ENCODE assay signal across 15 cellular contexts in the genomic region with DNA sequence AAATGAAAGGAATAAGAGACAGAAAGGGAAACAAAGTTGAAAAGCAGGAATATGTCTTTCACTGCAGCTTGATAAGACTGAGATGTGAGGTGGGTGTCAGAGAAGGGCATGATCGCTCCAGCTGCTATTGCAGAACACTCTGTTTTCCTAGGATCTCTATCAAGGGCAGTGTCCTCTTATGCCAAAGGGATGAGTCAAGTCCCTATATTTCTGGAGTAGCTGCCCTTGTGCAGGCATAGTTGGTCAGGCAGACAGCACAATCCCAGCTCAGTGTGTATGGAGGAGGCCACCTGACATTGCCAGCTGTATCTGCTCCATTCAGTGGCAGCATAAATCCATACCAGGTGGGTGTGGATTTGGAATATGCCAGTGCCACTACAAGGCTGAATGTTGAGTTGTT.
A peak's percentile ranks its signal among the peaks of the same experiment; 100 is the strongest.
DNase-seq lines count a peak whose midpoint lies in the region; ATAC-seq and TF ChIP-seq lines count a peak whose summit lies in the region.
"Had no signal": no experiment of that assay in that cellular context is flagged by ENCODE, and none has a peak within 500 bp of the region (broad histone marks: within the 10 kb centered on the region; RNA-seq: fewer than 3 reads in every experiment).

No MANE protein-coding gene starts in this region.

- H3K9me2 ChIP-seq in GM23338 (ENCODE audit: insufficient read depth) = no peaks in the 10 kb centered on the region
- H3K9me2 ChIP-seq: SK-N-SH had no signal

- no peaks in the 10 kb centered on the region for H3K9me3 Mint-ChIP-seq in activated CD8-positive, alpha-beta memory T cell treated with anti-CD3 and anti-CD28 coated beads, Interleukin-2, amount 10 ng/mL, durations not matched to agents 7 days and 5 days (ENCODE audit: low read depth)
- H3K9me3 Mint-ChIP-seq in GM23338 = no peaks in the 10 kb centered on the region
- H3K9me3 Mint-ChIP-seq in activated naive CD8-positive, alpha-beta T cell (ENCODE audit: low read depth) = no peaks in the 10 kb centered on the region
- H3K9me3 Mint-ChIP-seq: neural crest cell had no signal

- H3K9me3 ChIP-seq in smooth muscle cell (replicated peaks; ENCODE audit: low read depth) = no peaks in the 10 kb centered on the region
- H3K9me3 ChIP-seq: SK-N-SH had no signal

- intact Hi-C loops in left colon (cut with DNase I, micrococcal nuclease) = no loop called here

- no peaks in the 10 kb centered on the region for H3F3A ChIP-seq in GM23338 (replicated peaks; ENCODE audit: low read depth)
- peaks cover 33% of the 10 kb centered on the region for H3F3A ChIP-seq in smooth muscle cell (ENCODE audit: low read depth)

- H3K27ac ChIP-seq in GM23338 (ENCODE audit: low read depth) (no peak overlapping the region), smooth muscle cell (ENCODE audit: low read depth) (peak overlapping the region; percentile 60)

- no peak for DNase-seq in activated CD8-positive, alpha-beta memory T cell treated with anti-CD3 and anti-CD28 coated beads, Interleukin-2, amount 10 ng/mL, durations not matched to agents 7 days and 5 days
- no peak for DNase-seq in activated CD8-positive, alpha-beta memory T cell treated with anti-CD3 and anti-CD28 coated beads, Interleukin-2, amount 50 U/mL, for 48 hours
- DNase-seq in GM23338 (ENCODE audit: low spot score) (no peak), smooth muscle cell (lab: John Stamatoyannopoulos, UW; ENCODE audit: unreplicated experiment) (no peak), activated gamma-delta T cell treated with Interleukin-2 at 50 U/mL for 16 hours (no peak), left colon (no peak)
- DNase-seq: activated CD4-positive, CD25-positive, alpha-beta regulatory T cell; HCEC 1CT; KBM-7; NCI-H1417; stimulated activated CD4-positive, alpha-beta T cell treated with anti-CD3 and anti-CD28 coated beads, Interleukin-4, amount 100 ng/mL, for 1 hour had no signal

- no peak overlapping the region for H3K9ac ChIP-seq in smooth muscle cell (ENCODE audit: low read depth)
- H3K9ac ChIP-seq: SK-N-SH had no signal

- no peaks in the 10 kb centered on the region for H3K79me2 ChIP-seq in GM23338 (replicated peaks; ENCODE audit: insufficient read depth)
- H3K79me2 ChIP-seq in smooth muscle cell (ENCODE audit: low read depth) = no peaks in the 10 kb centered on the region

- peak overlapping the region; percentile 87 for H3K4me3 Mint-ChIP-seq in activated CD8-positive, alpha-beta memory T cell treated with anti-CD3 and anti-CD28 coated beads, Interleukin-2, amount 10 ng/mL, durations not matched to agents 7 days and 5 days
- no peak overlapping the region for H3K4me3 Mint-ChIP-seq in GM23338
- peak overlapping the region; percentile 93 for H3K4me3 Mint-ChIP-seq in activated naive CD8-positive, alpha-beta T cell
- H3K4me3 Mint-ChIP-seq: neural crest cell had no signal

- no peak overlapping the region for H3K4me3 ChIP-seq in GM23338
- H3K4me3 ChIP-seq in smooth muscle cell = no peak overlapping the region

- TF ChIP-seq CTCF in GM23338 (conservative IDR thresholded peaks at IDR 0.05; ENCODE audit: low read depth in 2 of 2) = no peak
- no peak for TF ChIP-seq CTCF in smooth muscle cell (IDR thresholded peaks at IDR 0.05; ENCODE audit: borderline replicate concordance, insufficient read depth, poor library complexity, severe bottlenecking)

- H3K4me1 ChIP-seq in GM23338 (ENCODE audit: insufficient read depth) = peaks cover 12% of the 10 kb centered on the region
- H3K4me1 ChIP-seq in smooth muscle cell (ENCODE audit: low read depth) = peaks cover 32% of the 10 kb centered on the region

- CTCF ChIA-PET in activated CD8-positive, alpha-beta memory T cell treated with anti-CD3 and anti-CD28 coated beads, Interleukin-2, amount 10 ng/mL, durations not matched to agents 7 days and 5 days (lab: Charles Lee) = no interaction called here

- no peak for ATAC-seq in activated CD8-positive, alpha-beta memory T cell treated with anti-CD3 and anti-CD28 coated beads, Interleukin-2, amount 10 ng/mL, durations not matched to agents 7 days and 5 days
- no peak for ATAC-seq in GM23338
- ATAC-seq in HG03432 (IDR thresholded peaks at IDR 0.05; ENCODE audit: unreplicated experiment) = no peak
- no peak for ATAC-seq in left colon

- peak overlapping the region; percentile 53; the same call in 1 of the 2 replicates for H2AFZ ChIP-seq in GM23338
- no peak overlapping the region for H2AFZ ChIP-seq in smooth muscle cell (ENCODE audit: low read depth)

- peaks cover 38% of the 10 kb centered on the region for H3K36me3 Mint-ChIP-seq in activated CD8-positive, alpha-beta memory T cell treated with anti-CD3 and anti-CD28 coated beads, Interleukin-2, amount 10 ng/mL, durations not matched to agents 7 days and 5 days
- no peaks in the 10 kb centered on the region for H3K36me3 Mint-ChIP-seq in GM23338 (ENCODE audit: low read depth)
- H3K36me3 Mint-ChIP-seq in activated naive CD8-positive, alpha-beta T cell = peaks cover 6% of the 10 kb centered on the region

- peak overlapping the region; percentile 74 for H3K27ac Mint-ChIP-seq in activated CD8-positive, alpha-beta memory T cell treated with anti-CD3 and anti-CD28 coated beads, Interleukin-2, amount 10 ng/mL, durations not matched to agents 7 days and 5 days
- no peak overlapping the region for H3K27ac Mint-ChIP-seq in GM23338
- peak overlapping the region; percentile 96 for H3K27ac Mint-ChIP-seq in activated naive CD8-positive, alpha-beta T cell

- no peaks in the 10 kb centered on the region for H3K36me3 ChIP-seq in GM23338 (ENCODE audit: insufficient read depth)
- H3K36me3 ChIP-seq in smooth muscle cell (ENCODE audit: low read depth) = no peaks in the 10 kb centered on the region

- H3K4me1 Mint-ChIP-seq in activated CD8-positive, alpha-beta memory T cell treated with anti-CD3 and anti-CD28 coated beads, Interleukin-2, amount 10 ng/mL, durations not matched to agents 7 days and 5 days = peaks cover 2% of the 10 kb centered on the region
- H3K4me1 Mint-ChIP-seq in GM23338 = peaks cover 44% of the 10 kb centered on the region
- peaks cover 8% of the 10 kb centered on the region for H3K4me1 Mint-ChIP-seq in activated naive CD8-positive, alpha-beta T cell (ENCODE audit: low read depth)

- H3K27me3 Mint-ChIP-seq in activated CD8-positive, alpha-beta memory T cell treated with anti-CD3 and anti-CD28 coated beads, Interleukin-2, amount 10 ng/mL, durations not matched to agents 7 days and 5 days = no peaks in the 10 kb centered on the region
- H3K27me3 Mint-ChIP-seq in GM23338 (ENCODE audit: insufficient read depth, low read depth, poor library complexity) = peaks cover 3% of the 10 kb centered on the region
- no peaks in the 10 kb centered on the region for H3K27me3 Mint-ChIP-seq in activated naive CD8-positive, alpha-beta T cell

- 42% methylated on average over 1 of the region's 1 CpG for WGBS in smooth muscle cell (ENCODE audit: low lambda C conversion rate)

- H3K4me2 ChIP-seq in GM23338 = no peak overlapping the region
- peak overlapping the region; percentile 28 for H3K4me2 ChIP-seq in smooth muscle cell
- H3K4me2 ChIP-seq: SK-N-SH had no signal

- H4K20me1 ChIP-seq in GM23338 (replicated peaks; ENCODE audit: insufficient read depth) (no peaks in the 10 kb centered on the region), smooth muscle cell (ENCODE audit: low read depth) (no peaks in the 10 kb centered on the region)

- H3K27me3 ChIP-seq in GM23338 (ENCODE audit: insufficient read depth) = no peaks in the 10 kb centered on the region
- H3K27me3 ChIP-seq in smooth muscle cell (ENCODE audit: low read depth) = no peaks in the 10 kb centered on the region

TF ChIP-seq in GM23338, 12 proteins besides CTCF, POLR2A, EP300 and RAD21 (continues in another document):
- TF ChIP-seq STAT1 (IDR thresholded peaks at IDR 0.05; ENCODE audit: unreplicated experiment) (no peak), EZH2phosphoT487 (IDR thresholded peaks at IDR 0.05; ENCODE audit: unreplicated experiment) (no peak), ZNF114 (CRISPR knock-in tag; IDR thresholded peaks at IDR 0.05) (no peak)
